Comparison of ENCODE assay signal across 9 cellular contexts in the genomic region with DNA sequence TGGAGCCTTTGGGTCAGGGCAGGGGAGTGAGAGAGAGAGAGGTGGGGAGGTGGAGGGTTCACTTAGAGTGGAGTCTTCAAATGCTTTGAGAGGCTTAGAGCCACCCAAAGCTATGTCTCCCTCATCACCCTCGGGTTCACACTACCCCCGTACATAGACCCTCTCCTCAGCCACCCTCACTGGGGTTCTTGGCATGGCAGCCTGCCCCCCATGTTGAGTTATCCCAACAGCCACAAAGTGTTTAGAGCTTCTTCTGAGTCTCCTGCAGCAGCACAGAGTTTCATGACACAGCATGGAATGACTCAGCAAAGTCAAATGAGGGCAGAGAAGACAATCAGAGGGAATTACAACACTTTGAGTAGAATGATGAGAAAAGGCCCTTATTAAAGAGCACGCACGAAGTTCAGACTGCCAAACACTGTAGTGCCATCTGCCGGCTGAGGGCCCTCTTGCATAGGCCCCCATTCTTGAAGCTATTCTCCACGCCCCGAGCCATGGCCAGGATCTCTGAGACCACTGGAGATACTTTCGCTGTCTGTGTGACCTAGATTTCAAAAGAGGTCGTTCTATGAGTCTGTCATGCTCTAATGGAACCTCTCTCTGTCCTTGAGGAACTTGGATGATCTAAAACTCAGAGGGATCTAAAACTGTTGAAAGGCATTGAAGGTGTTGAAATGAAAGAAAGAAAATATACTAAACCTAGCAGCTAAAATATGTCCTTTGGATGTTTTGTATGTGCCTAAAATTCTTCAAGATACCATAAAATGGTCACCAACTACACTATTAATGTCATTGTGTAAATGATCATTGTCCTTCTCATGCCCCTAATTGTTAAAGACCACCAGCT.
A peak's percentile ranks its signal among the peaks of the same experiment; 100 is the strongest.
DNase-seq lines count a peak whose midpoint lies in the region; ATAC-seq and TF ChIP-seq lines count a peak whose summit lies in the region.
"Had no signal": no experiment of that assay in that cellular context is flagged by ENCODE, and none has a peak within 500 bp of the region (broad histone marks: within the 10 kb centered on the region; RNA-seq: fewer than 3 reads in every experiment).

No MANE protein-coding gene starts in this region.

- H3K4me1 Mint-ChIP-seq in Calu3 (ENCODE audit: low read depth, unreplicated experiment), result peaks cover 13% of the 10 kb centered on the region
- no peaks in the 10 kb centered on the region for H3K4me1 Mint-ChIP-seq in activated naive CD8-positive, alpha-beta T cell treated with anti-CD3 and anti-CD28 coated beads, Interleukin-2, amount 10 ng/mL, durations not matched to agents 7 days and 5 days

- H3K4me3 Mint-ChIP-seq in Calu3 (ENCODE audit: low read depth, unreplicated experiment), result no peak overlapping the region
- H3K4me3 Mint-ChIP-seq in activated naive CD8-positive, alpha-beta T cell treated with anti-CD3 and anti-CD28 coated beads, Interleukin-2, amount 10 ng/mL, durations not matched to agents 7 days and 5 days, result no peak overlapping the region
- H3K4me3 Mint-ChIP-seq: T-helper 1 cell treated with Interleukin-12 subunit alpha and Interleukin-12 subunit beta and Interleukin-4 antibody, amounts not matched to agents 30 μg/mL and 1 μg/mL, for 36 hours had no signal

- no peaks in the 10 kb centered on the region for H3K27me3 ChIP-seq in Loucy (ENCODE audit: insufficient read depth, low read length, poor library complexity, severe bottlenecking)
- H3K27me3 ChIP-seq in SJSA1 (replicated peaks), result no peaks in the 10 kb centered on the region
- no peaks in the 10 kb centered on the region for H3K27me3 ChIP-seq in psoas muscle (ENCODE audit: insufficient read depth in 3 of 3, low read length in 2 of 3)

- no peaks in the 10 kb centered on the region for H3K9me2 ChIP-seq in Loucy (replicated peaks; ENCODE audit: low read depth, low read length)

- peak overlapping the region; percentile 7 for H3K27ac Mint-ChIP-seq in Calu3 (ENCODE audit: unreplicated experiment)
- H3K27ac Mint-ChIP-seq in activated naive CD8-positive, alpha-beta T cell treated with anti-CD3 and anti-CD28 coated beads, Interleukin-2, amount 10 ng/mL, durations not matched to agents 7 days and 5 days, result no peak overlapping the region
- H3K27ac Mint-ChIP-seq: T-helper 1 cell treated with Interleukin-12 subunit alpha and Interleukin-12 subunit beta and Interleukin-4 antibody, amounts not matched to agents 30 μg/mL and 1 μg/mL, for 36 hours had no signal

- H3K4me1 ChIP-seq in Loucy (ENCODE audit: insufficient read depth, low read length, poor library complexity, severe bottlenecking) (peaks cover 74% of the 10 kb centered on the region), SJSA1 (replicated peaks) (peaks cover 39% of the 10 kb centered on the region), psoas muscle (peaks cover 20% of the 10 kb centered on the region)

- CTCF ChIA-PET in Calu3 (lab: Charles Lee), result interaction anchor here (0.6 to 1.2 kb wide), 5 partner anchors 67 to 902 kb away, joined by 3 to 5 read pairs (median 4); no protein-coding TSS in a partner anchor

- H3K27ac ChIP-seq in SJSA1, result peak overlapping the region; percentile 50
- no peak overlapping the region for H3K27ac ChIP-seq in psoas muscle

- ATAC-seq in GM21717 (IDR thresholded peaks at IDR 0.05; ENCODE audit: unreplicated experiment) (peak; percentile 79), psoas muscle (peak; percentile 80 to 91 (median 84))
- ATAC-seq in activated naive CD8-positive, alpha-beta T cell treated with anti-CD3 and anti-CD28 coated beads, Interleukin-2, amount 10 ng/mL, durations not matched to agents 7 days and 5 days (ENCODE audit: low read depth), result no peak

- peak overlapping the region; percentile 88 for H3K9ac ChIP-seq in Loucy (ENCODE audit: low read depth, low read length, poor library complexity, severe bottlenecking)

- DNase-seq in Calu3, result peak; percentile 58
- DNase-seq in SJSA1 (ENCODE audit: low read depth in 1 of 2, low spot score in 2 of 2), result peak; percentile 79 to 87
- DNase-seq in activated naive CD8-positive, alpha-beta T cell treated with anti-CD3 and anti-CD28 coated beads, Interleukin-2, amount 10 ng/mL, durations not matched to agents 7 days and 5 days, result peak; percentile 55
- DNase-seq in cardiac septum (ENCODE audit: low spot score), result peak; percentile 86
- peak; percentile 73 to 84 for DNase-seq in psoas muscle
- no peak for DNase-seq in effector CD4-positive, alpha-beta T cell

- no peaks in the 10 kb centered on the region for H4K20me1 ChIP-seq in Loucy (ENCODE audit: insufficient read depth, low read length, poor library complexity, severe bottlenecking)

- 0 out of 2 replicates have a peak overlapping the region, but pooled peaks have one; percentile 5 for H2AFZ ChIP-seq in Loucy (ENCODE audit: low read length)

- H3K9me3 Mint-ChIP-seq in Calu3 (ENCODE audit: low read depth, unreplicated experiment), result no peaks in the 10 kb centered on the region
- H3K9me3 Mint-ChIP-seq in activated naive CD8-positive, alpha-beta T cell treated with anti-CD3 and anti-CD28 coated beads, Interleukin-2, amount 10 ng/mL, durations not matched to agents 7 days and 5 days, result no peaks in the 10 kb centered on the region
- H3K9me3 Mint-ChIP-seq: T-helper 1 cell treated with Interleukin-12 subunit alpha and Interleukin-12 subunit beta and Interleukin-4 antibody, amounts not matched to agents 30 μg/mL and 1 μg/mL, for 36 hours had no signal

- WGBS in psoas muscle, 3 donors, result 35 to 49% (median 36%) methylated on average over 9 of the region's 9 CpGs

- H3K36me3 ChIP-seq in Loucy (ENCODE audit: insufficient read depth, low read length) (no peaks in the 10 kb centered on the region), SJSA1 (no peaks in the 10 kb centered on the region), psoas muscle (ENCODE audit: insufficient read depth in 1 of 2, low read depth in 1 of 2) (no peaks in the 10 kb centered on the region)

- H3K4me3 ChIP-seq in Loucy (ENCODE audit: low read length, poor library complexity, severe bottlenecking) (peak overlapping the region; percentile 55), SJSA1 (no peak overlapping the region), psoas muscle (no peak overlapping the region)

- H3K36me3 Mint-ChIP-seq in Calu3 (ENCODE audit: insufficient read depth, unreplicated experiment), result no peaks in the 10 kb centered on the region
- H3K36me3 Mint-ChIP-seq in activated naive CD8-positive, alpha-beta T cell treated with anti-CD3 and anti-CD28 coated beads, Interleukin-2, amount 10 ng/mL, durations not matched to agents 7 days and 5 days, result no peaks in the 10 kb centered on the region

- peaks cover 13% of the 10 kb centered on the region; the same call in 1 of the 2 replicates for H3K79me2 ChIP-seq in Loucy (ENCODE audit: insufficient read depth, low read length)

- H3K4me2 ChIP-seq in Loucy (ENCODE audit: low read depth, low read length, poor library complexity, severe bottlenecking), result peak overlapping the region; percentile 76

- POLR2A ChIA-PET in activated naive CD8-positive, alpha-beta T cell treated with anti-CD3 and anti-CD28 coated beads, Interleukin-2, amount 10 ng/mL, durations not matched to agents 7 days and 5 days (lab: Charles Lee), result no interaction called here

- H3F3A ChIP-seq in Loucy (ENCODE audit: low read depth), result peaks cover 36% of the 10 kb centered on the region

- H3K9me3 ChIP-seq in Loucy (ENCODE audit: insufficient read depth, low read depth, low read length) (no peaks in the 10 kb centered on the region), SJSA1 (replicated peaks) (no peaks in the 10 kb centered on the region), psoas muscle (no peaks in the 10 kb centered on the region)

- no TSS peak for BruUV-seq in Calu3 (replicated peaks; lab: Mats Ljungman, UMichigan)

- no peak for TF ChIP-seq CTCF in Calu3 (IDR thresholded peaks at IDR 0.05; ENCODE audit: unreplicated experiment)
- TF ChIP-seq CTCF in Loucy (conservative IDR thresholded peaks at IDR 0.05; ENCODE audit: low read length), result peak; percentile 98
- TF ChIP-seq CTCF in psoas muscle (IDR thresholded peaks at IDR 0.05), result peak; percentile 77

- H3K27me3 Mint-ChIP-seq in Calu3 (ENCODE audit: unreplicated experiment), result no peaks in the 10 kb centered on the region
- H3K27me3 Mint-ChIP-seq in activated naive CD8-positive, alpha-beta T cell treated with anti-CD3 and anti-CD28 coated beads, Interleukin-2, amount 10 ng/mL, durations not matched to agents 7 days and 5 days, result peaks cover 1% of the 10 kb centered on the region

- intact Hi-C loops in Calu3 (cut with micrococcal nuclease; ENCODE audit: unreplicated experiment) (loop anchor here (1.0 kb wide), 2 partner anchors 633 to 902 kb away; no protein-coding TSS in a partner anchor), cardiac septum (cut with DNase I) (loop anchor here (5.0 kb wide), 3 partner anchors 223 to 633 kb away; partner anchors contain the start of gene PELI2), psoas muscle (cut with DNase I) (loop anchor here (5.0 kb wide), 1 partner anchor 633 kb away; no protein-coding TSS in a partner anchor)
